In genomic region chr19:31597616-31598015, GRCh38 we compare ENCODE assay signal across 31 cellular contexts.
"Had no signal": no experiment of that assay in that cellular context is flagged by ENCODE, and none has a peak within 500 bp of the region (broad histone marks: within the 10 kb centered on the region; RNA-seq: fewer than 3 reads in every experiment).

No MANE protein-coding gene starts in this region.

- DNase-seq: activated CD4-positive, alpha-beta memory T cell treated with anti-CD3 and anti-CD28 coated beads for 36 hours; activated CD4-positive, alpha-beta T cell treated with anti-CD3 and anti-CD28 coated beads for 36 hours; activated CD4-positive, alpha-beta T cell treated with anti-CD3 and anti-CD28 coated beads, Interleukin-2, amount 10 ng/mL, durations not matched to agents 24 days and 14 days; activated CD4-positive, CD25-positive, alpha-beta regulatory T cell; activated CD4-positive, CD25-positive, alpha-beta regulatory T cell treated with anti-CD3 and anti-CD28 coated beads, Interleukin-2, amount 50 U/mL, for 72 hours; activated CD8-positive, alpha-beta memory T cell treated with anti-CD3 and anti-CD28 coated beads, Interleukin-2, amount 10 ng/mL, durations not matched to agents 7 days and 5 days; activated CD8-positive, alpha-beta memory T cell treated with anti-CD3 and anti-CD28 coated beads, Interleukin-2, amount 50 U/mL, for 4 hours; activated CD8-positive, alpha-beta T cell treated with anti-CD3 and anti-CD28 coated beads, Interleukin-2, amount 10 ng/mL, durations not matched to agents 7 days and 5 days; activated gamma-delta T cell; activated naive CD4-positive, alpha-beta T cell; activated naive CD4-positive, alpha-beta T cell treated with anti-CD3 and anti-CD28 coated beads, Interleukin-2, amount 10 ng/mL, durations not matched to agents 7 days and 5 days; activated naive CD8-positive, alpha-beta T cell treated with anti-CD3 and anti-CD28 coated beads, Interleukin-2, amount 10 ng/mL, durations not matched to agents 7 days and 5 days; activated T-cell treated with anti-CD3 and anti-CD28 coated beads, Interleukin-2, amount 50 U/mL, for 1 hour; activated T-cell treated with anti-CD3 and anti-CD28 coated beads, Interleukin-2, amount 50 U/mL, for 48 hours; central memory CD4-positive, alpha-beta T cell; cerebellar nuclear complex; colonic mucosa; dorsolateral prefrontal cortex; effector memory CD4-positive, alpha-beta T cell; erythroblast; foreskin keratinocyte; gastrocnemius medialis; glutamatergic neuron; T-helper 2 cell had no signal

- H3K27ac Mint-ChIP-seq: activated CD4-positive, alpha-beta memory T cell treated with anti-CD3 and anti-CD28 coated beads for 36 hours; activated CD4-positive, alpha-beta T cell treated with anti-CD3 and anti-CD28 coated beads for 36 hours; activated CD4-positive, alpha-beta T cell treated with anti-CD3 and anti-CD28 coated beads, Interleukin-2, amount 10 ng/mL, durations not matched to agents 24 days and 14 days; activated CD8-positive, alpha-beta memory T cell treated with anti-CD3 and anti-CD28 coated beads, Interleukin-2, amount 10 ng/mL, durations not matched to agents 7 days and 5 days; activated CD8-positive, alpha-beta T cell treated with anti-CD3 and anti-CD28 coated beads, Interleukin-2, amount 10 ng/mL, durations not matched to agents 7 days and 5 days; activated naive CD4-positive, alpha-beta T cell treated with anti-CD3 and anti-CD28 coated beads, Interleukin-2, amount 10 ng/mL, durations not matched to agents 7 days and 5 days; activated naive CD4-positive, alpha-beta T cell treated with anti-CD3 and anti-CD28 coated beads, Interleukin-2, amount 50 U/mL, for 72 hours; activated naive CD8-positive, alpha-beta T cell treated with anti-CD3 and anti-CD28 coated beads, Interleukin-2, amount 10 ng/mL, durations not matched to agents 7 days and 5 days; brain; dendritic cell treated with granulocyte-macrophage colony-stimulating factor and Interleukin-4, amounts not matched to agents 40 ng/mL and 50 ng/mL, for 4 days had no signal

- H3K9me3 Mint-ChIP-seq: activated CD4-positive, alpha-beta memory T cell treated with anti-CD3 and anti-CD28 coated beads for 36 hours; activated CD4-positive, alpha-beta T cell treated with anti-CD3 and anti-CD28 coated beads, Interleukin-2, amount 10 ng/mL, durations not matched to agents 24 days and 14 days; activated naive CD4-positive, alpha-beta T cell treated with anti-CD3 and anti-CD28 coated beads, Interleukin-2, amount 10 ng/mL, durations not matched to agents 7 days and 5 days; dendritic cell treated with granulocyte-macrophage colony-stimulating factor and Interleukin-4, amounts not matched to agents 40 ng/mL and 50 ng/mL, for 4 days had no signal

- H3K36me3 Mint-ChIP-seq: activated CD4-positive, alpha-beta memory T cell treated with anti-CD3 and anti-CD28 coated beads for 36 hours; activated CD8-positive, alpha-beta memory T cell treated with anti-CD3 and anti-CD28 coated beads, Interleukin-2, amount 10 ng/mL, durations not matched to agents 7 days and 5 days; activated naive CD4-positive, alpha-beta T cell treated with anti-CD3 and anti-CD28 coated beads, Interleukin-2, amount 10 ng/mL, durations not matched to agents 7 days and 5 days; activated naive CD4-positive, alpha-beta T cell treated with anti-CD3 and anti-CD28 coated beads, Interleukin-2, amount 50 U/mL, for 72 hours; activated naive CD8-positive, alpha-beta T cell treated with anti-CD3 and anti-CD28 coated beads, Interleukin-2, amount 10 ng/mL, durations not matched to agents 7 days and 5 days; brain had no signal

- H3K4me3 Mint-ChIP-seq: activated CD4-positive, alpha-beta memory T cell treated with anti-CD3 and anti-CD28 coated beads for 36 hours; activated CD4-positive, alpha-beta T cell treated with anti-CD3 and anti-CD28 coated beads for 36 hours; activated CD4-positive, alpha-beta T cell treated with anti-CD3 and anti-CD28 coated beads, Interleukin-2, amount 10 ng/mL, durations not matched to agents 24 days and 14 days; activated CD8-positive, alpha-beta memory T cell treated with anti-CD3 and anti-CD28 coated beads, Interleukin-2, amount 10 ng/mL, durations not matched to agents 7 days and 5 days; activated CD8-positive, alpha-beta T cell treated with anti-CD3 and anti-CD28 coated beads, Interleukin-2, amount 10 ng/mL, durations not matched to agents 7 days and 5 days; activated naive CD4-positive, alpha-beta T cell treated with anti-CD3 and anti-CD28 coated beads, Interleukin-2, amount 10 ng/mL, durations not matched to agents 7 days and 5 days; activated naive CD8-positive, alpha-beta T cell treated with anti-CD3 and anti-CD28 coated beads, Interleukin-2, amount 10 ng/mL, durations not matched to agents 7 days and 5 days; brain; dendritic cell treated with granulocyte-macrophage colony-stimulating factor and Interleukin-4, amounts not matched to agents 40 ng/mL and 50 ng/mL, for 4 days had no signal

- H3K4me3 ChIP-seq: ascending aorta, breast epithelium, cardiac muscle cell, colonic mucosa, dorsolateral prefrontal cortex, esophagus muscularis mucosa, gastrocnemius medialis had no signal

- H3K27ac ChIP-seq: ascending aorta, breast epithelium, cardiac muscle cell, colonic mucosa, esophagus muscularis mucosa, foreskin keratinocyte, gastrocnemius medialis had no signal

- H3K4me1 Mint-ChIP-seq: activated CD4-positive, alpha-beta T cell treated with anti-CD3 and anti-CD28 coated beads for 36 hours; activated CD4-positive, alpha-beta T cell treated with anti-CD3 and anti-CD28 coated beads, Interleukin-2, amount 10 ng/mL, durations not matched to agents 24 days and 14 days; activated CD8-positive, alpha-beta memory T cell treated with anti-CD3 and anti-CD28 coated beads, Interleukin-2, amount 10 ng/mL, durations not matched to agents 7 days and 5 days; activated naive CD4-positive, alpha-beta T cell treated with anti-CD3 and anti-CD28 coated beads, Interleukin-2, amount 10 ng/mL, durations not matched to agents 7 days and 5 days; activated naive CD8-positive, alpha-beta T cell treated with anti-CD3 and anti-CD28 coated beads, Interleukin-2, amount 10 ng/mL, durations not matched to agents 7 days and 5 days had no signal

- H3K27me3 Mint-ChIP-seq: activated CD4-positive, alpha-beta T cell treated with anti-CD3 and anti-CD28 coated beads, Interleukin-2, amount 10 ng/mL, durations not matched to agents 24 days and 14 days; activated CD8-positive, alpha-beta memory T cell treated with anti-CD3 and anti-CD28 coated beads, Interleukin-2, amount 10 ng/mL, durations not matched to agents 7 days and 5 days; activated naive CD4-positive, alpha-beta T cell treated with anti-CD3 and anti-CD28 coated beads, Interleukin-2, amount 10 ng/mL, durations not matched to agents 7 days and 5 days; activated naive CD8-positive, alpha-beta T cell treated with anti-CD3 and anti-CD28 coated beads, Interleukin-2, amount 10 ng/mL, durations not matched to agents 7 days and 5 days; dendritic cell treated with granulocyte-macrophage colony-stimulating factor and Interleukin-4, amounts not matched to agents 40 ng/mL and 50 ng/mL, for 4 days had no signal
